In the genomic region with DNA sequence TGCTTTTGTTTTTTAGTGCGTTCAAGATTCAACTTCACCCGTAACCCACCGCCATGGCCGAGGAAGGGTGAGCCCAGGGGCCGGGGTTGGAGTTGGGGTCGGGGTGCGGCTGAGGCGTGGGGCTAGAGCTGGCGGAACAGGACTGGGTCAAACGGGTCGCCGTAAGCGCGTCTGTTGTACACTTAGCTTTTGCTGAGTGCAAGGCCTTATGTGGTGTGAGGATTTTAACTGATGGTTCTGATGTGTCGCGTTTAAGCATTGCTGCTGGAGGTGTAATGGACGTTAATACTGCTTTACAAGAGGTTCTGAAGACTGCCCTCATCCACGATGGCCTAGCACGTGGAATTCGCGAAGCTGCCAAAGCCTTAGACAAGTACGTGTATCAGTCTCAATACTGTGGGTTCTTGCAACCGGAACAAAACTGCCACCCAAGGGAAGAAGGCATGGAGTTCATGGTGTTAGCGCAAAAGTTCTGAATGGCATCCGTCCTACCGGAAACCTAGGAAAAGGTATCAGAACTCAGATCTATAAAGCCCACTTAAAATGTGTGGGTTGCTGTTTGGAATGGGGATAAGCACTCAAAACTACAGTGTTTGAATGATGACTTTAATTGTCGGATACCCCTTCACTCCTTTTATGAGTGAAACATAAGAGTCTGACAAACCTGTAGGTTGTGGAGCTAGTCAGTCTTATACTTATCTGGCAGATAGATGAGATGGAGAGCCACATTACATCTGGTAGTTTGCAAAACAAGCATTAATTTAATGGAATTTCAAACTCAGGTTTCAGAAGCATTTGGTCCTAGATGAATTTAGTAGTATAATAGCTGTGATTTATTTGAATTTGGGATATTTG, we compare ENCODE assay signal across 9 cellular contexts. TPM values are rescaled to one million over a fixed set of nuclear protein-coding genes. Genes with fewer than 3 reads are reported as not detected.
DNase-seq lines count a peak whose midpoint lies in the region; ATAC-seq, FAIRE-seq and TF ChIP-seq lines count a peak whose summit lies in the region.
"Had no signal": no experiment of that assay in that cellular context is flagged by ENCODE, and none has a peak within 500 bp of the region (broad histone marks: within the 10 kb centered on the region; RNA-seq: fewer than 3 reads in every experiment).

No MANE protein-coding gene starts in this region.

- H3K36me3 Mint-ChIP-seq in activated T-cell treated with anti-CD3 and anti-CD28 coated beads, Interleukin-2, amount 50 U/mL, for 4 hours (ENCODE audit: insufficient read depth), result peaks cover 54% of the 10 kb centered on the region

- H3K4me3 ChIP-seq in heart left ventricle (peak overlapping the region; percentile 57 to 96 (median 80)), skeletal muscle tissue (ENCODE audit: low read length in 3 of 3) (peak overlapping the region; percentile 83 to 97 (median 95))

- peaks cover 0 to 49% (median 44%) of the 10 kb centered on the region in 9 donors for H3K36me3 ChIP-seq in heart left ventricle
- H3K36me3 ChIP-seq in skeletal muscle tissue (ENCODE audit: control insufficient read depth in 3 of 3, insufficient read depth in 3 of 3, low read length in 3 of 3), result peaks cover 2 to 30% (median 4%) of the 10 kb centered on the region in 3 donors

- H3K27me3 ChIP-seq in heart left ventricle (no peaks in the 10 kb centered on the region), skeletal muscle tissue (ENCODE audit: control insufficient read depth in 3 of 3, insufficient read depth in 3 of 3, low read length in 3 of 3) (no peaks in the 10 kb centered on the region)

- no peaks in the 10 kb centered on the region for H3K27me3 Mint-ChIP-seq in activated T-cell treated with anti-CD3 and anti-CD28 coated beads, Interleukin-2, amount 50 U/mL, for 4 hours (ENCODE audit: low read depth)

- H3K4me3 Mint-ChIP-seq in activated T-cell treated with anti-CD3 and anti-CD28 coated beads, Interleukin-2, amount 50 U/mL, for 4 hours, result peak overlapping the region; percentile 99

- peak; percentile 9 for DNase-seq in A172 (ENCODE audit: low spot score)
- no peak for DNase-seq in GM19239 (ENCODE audit: insufficient read length, low spot score)
- DNase-seq in activated T-cell treated with anti-CD3 and anti-CD28 coated beads, Interleukin-2, amount 50 U/mL, for 4 hours, result peak; percentile 15
- DNase-seq in heart left ventricle, result peak in 1 of 5 donors; percentile 35
- no peak for DNase-seq in NCI-H526 treated with DMSO at 0.1 percent for 48 hours (lab: John Stamatoyannopoulos, UW)
- no peak for DNase-seq in SW 1271 (lab: John Stamatoyannopoulos, UW)

- intact Hi-C loops in heart left ventricle (cut with DNase I), result loop anchor here in 3 of 10 donors (1.0 to 10.0 kb wide), 5 partner anchors 300 to 1242 kb away; a partner anchor contains a TSS

- peaks cover 49% of the 10 kb centered on the region for H3K4me1 Mint-ChIP-seq in activated T-cell treated with anti-CD3 and anti-CD28 coated beads, Interleukin-2, amount 50 U/mL, for 4 hours (ENCODE audit: low read depth)

- 0 to 1% (median 1%) methylated on average over 14 to 27 of the region's 27 CpGs for WGBS in heart left ventricle, 4 donors

- no peak for TF ChIP-seq CTCF in heart left ventricle (IDR thresholded peaks at IDR 0.05)

- H3K27ac ChIP-seq in heart left ventricle, result peak overlapping the region; percentile 54 to 99 (median 84)
- H3K27ac ChIP-seq in skeletal muscle tissue (ENCODE audit: low read depth, low read length), result peak overlapping the region; percentile 86

- H3K4me1 ChIP-seq in heart left ventricle, result peaks cover 0 to 43% (median 25%) of the 10 kb centered on the region in 12 donors
- H3K4me1 ChIP-seq in skeletal muscle tissue (ENCODE audit: control insufficient read depth in 3 of 3, insufficient read depth in 3 of 3, low read length in 3 of 3), result peaks cover 17 to 41% (median 21%) of the 10 kb centered on the region in 3 donors

- peak; percentile 33 for FAIRE-seq in GM19239 (lab: Jason Lieb, UNC)

- ATAC-seq in HG03457 (IDR thresholded peaks at IDR 0.05; ENCODE audit: unreplicated experiment), result peak; percentile 3
- peak; percentile 4 for ATAC-seq in activated T-cell treated with anti-CD3 and anti-CD28 coated beads, Interleukin-2, amount 50 U/mL, for 4 hours
- peak; percentile 2 to 11 (median 9) for ATAC-seq in heart left ventricle

- H3K9me3 Mint-ChIP-seq in activated T-cell treated with anti-CD3 and anti-CD28 coated beads, Interleukin-2, amount 50 U/mL, for 4 hours, result no peaks in the 10 kb centered on the region

- peak overlapping the region; percentile 93 to 96 (median 96) for H3K9ac ChIP-seq in skeletal muscle tissue (ENCODE audit: low read depth in 1 of 3, low read length in 3 of 3)

- no peak for TF ChIP-seq POLR2A in heart left ventricle (IDR thresholded peaks at IDR 0.05)

- no peaks in the 10 kb centered on the region for H3K9me3 ChIP-seq in heart left ventricle
- no peaks in the 10 kb centered on the region for H3K9me3 ChIP-seq in skeletal muscle tissue (ENCODE audit: control insufficient read depth in 3 of 3, low read length in 3 of 3)

RNA-seq across cellular contexts. Expression of a gene that starts 0.6 kb away (rescaled TPM):
- total RNA-seq in A172 (2014; rRNA removed; shearing (Covaris generic)), result 995 and 1,086 TPM in 2 replicates
- total RNA-seq in activated T-cell treated with anti-CD3 and anti-CD28 coated beads, Interleukin-2, amount 50 U/mL, for 4 hours, result 1,000 to 10,000 TPM; 1,815 to 1,961 (median 1,864) TPM
- total RNA-seq in heart left ventricle (100 to 1,000 TPM; 336 to 694 (median 475) TPM), skeletal muscle tissue (1,506 TPM)
- polyA plus RNA-seq in heart left ventricle, result 1,000 to 10,000 TPM in 1 of 2 donors, 100 to 1,000 TPM in 1; 421 to 2,078 TPM

RNA-seq across cellular contexts. Expression of a gene that starts 16.5 kb away (rescaled TPM):
- total RNA-seq in A172 (2014; rRNA removed; shearing (Covaris generic)), result 6.7 and 7.3 TPM in 2 replicates
- total RNA-seq in activated T-cell treated with anti-CD3 and anti-CD28 coated beads, Interleukin-2, amount 50 U/mL, for 4 hours, result 1 to 10 TPM; 3.8 to 4.5 (median 4.3) TPM
- total RNA-seq in heart left ventricle (1 to 10 TPM; 1.1 to 7.4 (median 2.8) TPM), skeletal muscle tissue (12.0 TPM)
- 1 to 10 TPM; 2.5 to 3.1 TPM for polyA plus RNA-seq in heart left ventricle

RNA-seq across cellular contexts. Expression of a gene that starts 57.2 kb away (rescaled TPM):
- 0.19 TPM in 1 of 2 replicates, not detected in the other for total RNA-seq in A172 (2014; rRNA removed; shearing (Covaris generic))
- total RNA-seq in activated T-cell treated with anti-CD3 and anti-CD28 coated beads, Interleukin-2, amount 50 U/mL, for 4 hours, result 1 to 10 TPM in 2 of 3 donors, under 1 TPM in 1; 0.76 to 1.4 (median 1.2) TPM
- 1 to 10 TPM; 1.1 to 6.9 (median 2.5) TPM for total RNA-seq in heart left ventricle
- polyA plus RNA-seq in heart left ventricle, result under 1 TPM; 0.30 to 0.39 TPM
- total RNA-seq in skeletal muscle tissue, result 8.4 TPM
- total RNA-seq: myocyte had no signal

Comparison
In these comparisons a context has a peak if more than half of its experiments do, and no peak if none do; other contexts are left out.
1. DNase-seq: peak in A172 (single experiment) and activated T-cell treated with anti-CD3 and anti-CD28 coated beads, Interleukin-2, amount 50 U/mL, for 4 hours (single experiment); none in GM19239 (single experiment), NCI-H526 treated with DMSO at 0.1 percent for 48 hours (single experiment) and SW 1271 (0 of 2).
2. Peak in every context shown above with its lines, with median percentiles within 50 percentile points of each other: ATAC-seq.